Comparison of ENCODE assay signal across 40 cellular contexts in genomic region chr11:38723361-38723760, GRCh38.
"Had no signal": no experiment of that assay in that cellular context is flagged by ENCODE, and none has a peak within 500 bp of the region (broad histone marks: within the 10 kb centered on the region; RNA-seq: fewer than 3 reads in every experiment).

No MANE protein-coding gene starts in this region.

- H3K27ac ChIP-seq: adrenal gland, ascending aorta, body of pancreas, brain microvascular endothelial cell, breast epithelium, cardiac muscle cell had no signal

- DNase-seq: activated effector memory CD4-positive, alpha-beta T cell treated with anti-CD3 and anti-CD28 coated beads, Interleukin-2, amount 50 U/mL, for 16 hours; activated effector memory CD4-positive, alpha-beta T cell treated with Interleukin-2 at 50 U/mL for 16 hours; activated gamma-delta T cell; activated gamma-delta T cell treated with Interleukin-2 at 50 U/mL for 16 hours; activated naive CD4-positive, alpha-beta T cell; activated naive CD4-positive, alpha-beta T cell treated with anti-CD3 and anti-CD28 coated beads for 36 hours; activated naive CD4-positive, alpha-beta T cell treated with anti-CD3 and anti-CD28 coated beads, Interleukin-2, amount 10 ng/mL, durations not matched to agents 7 days and 5 days; activated naive CD4-positive, alpha-beta T cell treated with anti-CD3 and anti-CD28 coated beads, Interleukin-2, amount 50 U/mL, for 16 hours; activated naive CD4-positive, alpha-beta T cell treated with Interleukin-2 at 50 U/mL for 16 hours; activated naive CD8-positive, alpha-beta T cell treated with anti-CD3 and anti-CD28 coated beads for 36 hours; activated naive CD8-positive, alpha-beta T cell treated with anti-CD3 and anti-CD28 coated beads, Interleukin-2, amount 10 ng/mL, durations not matched to agents 7 days and 5 days; activated naive CD8-positive, alpha-beta T cell treated with anti-CD3 and anti-CD28 coated beads, Interleukin-2, amount 50 U/mL, for 24 hours; activated T-cell treated with anti-CD3 and anti-CD28 coated beads, Interleukin-2, amount 50 U/mL, for 1 hour; activated T-cell treated with anti-CD3 and anti-CD28 coated beads, Interleukin-2, amount 50 U/mL, for 24 hours; activated T-cell treated with anti-CD3 and anti-CD28 coated beads, Interleukin-2, amount 50 U/mL, for 4 hours; activated T-cell treated with anti-CD3 and anti-CD28 coated beads, Interleukin-2, amount 50 U/mL, for 48 hours; activated T-cell treated with anti-CD3 and anti-CD28 coated beads, Interleukin-2, amount 50 U/mL, for 72 hours; adrenal gland; amniotic stem cell; amygdala; anterior cingulate cortex; aorta; body of pancreas; brain microvascular endothelial cell; caudate nucleus; central memory CD4-positive, alpha-beta T cell; cerebellar nuclear complex had no signal

- H3K27me3 Mint-ChIP-seq: activated naive CD4-positive, alpha-beta T cell treated with anti-CD3 and anti-CD28 coated beads, Interleukin-2, amount 10 ng/mL, durations not matched to agents 7 days and 5 days; activated naive CD4-positive, alpha-beta T cell treated with anti-CD3 and anti-CD28 coated beads, Interleukin-2, amount 50 U/mL, for 24 hours; activated naive CD8-positive, alpha-beta T cell; activated naive CD8-positive, alpha-beta T cell treated with anti-CD3 and anti-CD28 coated beads for 36 hours; activated naive CD8-positive, alpha-beta T cell treated with anti-CD3 and anti-CD28 coated beads, Interleukin-2, amount 10 ng/mL, durations not matched to agents 7 days and 5 days; activated naive CD8-positive, alpha-beta T cell treated with anti-CD3 and anti-CD28 coated beads, Interleukin-2, amount 50 U/mL, for 24 hours; activated T-cell treated with anti-CD3 and anti-CD28 coated beads, Interleukin-2, amount 50 U/mL, for 24 hours; activated T-helper 17 cell treated with anti-CD3 and anti-CD28 coated beads, Interleukin-2, amount 50 U/mL, for 72 hours; central memory CD8-positive, alpha-beta T cell had no signal

- H3K27ac Mint-ChIP-seq: activated naive CD4-positive, alpha-beta T cell treated with anti-CD3 and anti-CD28 coated beads for 36 hours; activated naive CD4-positive, alpha-beta T cell treated with anti-CD3 and anti-CD28 coated beads, Interleukin-2, amount 10 ng/mL, durations not matched to agents 7 days and 5 days; activated naive CD4-positive, alpha-beta T cell treated with anti-CD3 and anti-CD28 coated beads, Interleukin-2, amount 50 U/mL, for 24 hours; activated naive CD4-positive, alpha-beta T cell treated with anti-CD3 and anti-CD28 coated beads, Interleukin-2, amount 50 U/mL, for 72 hours; activated naive CD8-positive, alpha-beta T cell; activated naive CD8-positive, alpha-beta T cell treated with anti-CD3 and anti-CD28 coated beads for 36 hours; activated naive CD8-positive, alpha-beta T cell treated with anti-CD3 and anti-CD28 coated beads, Interleukin-2, amount 10 ng/mL, durations not matched to agents 7 days and 5 days; activated naive CD8-positive, alpha-beta T cell treated with anti-CD3 and anti-CD28 coated beads, Interleukin-2, amount 50 U/mL, for 24 hours; activated T-cell treated with anti-CD3 and anti-CD28 coated beads, Interleukin-2, amount 50 U/mL, for 24 hours; activated T-cell treated with anti-CD3 and anti-CD28 coated beads, Interleukin-2, amount 50 U/mL, for 72 hours; activated T-helper 1 cell treated with anti-CD3 and anti-CD28 coated beads, Interleukin-12 subunit alpha, Interleukin-12 subunit beta, Interleukin-2, Interleukin-4 antibody, amounts not matched to agents 30 ng/mL and 10 ng/mL and 1 ng/mL, durations not matched to agents 14 hours and 24 hours and 36 hours; activated T-helper 17 cell treated with anti-CD3 and anti-CD28 coated beads, Interleukin-2, amount 50 U/mL, for 72 hours; activated T-helper 2 cell treated with anti-CD3 and anti-CD28 coated beads, Interferon-gamma antibody, Interleukin-2, Interleukin-4, amounts not matched to agents 10 μg/mL and 5 μg/mL and 100 μg/mL, durations not matched to agents 14 hours and 24 hours and 36 hours; brain had no signal

- H3K4me1 Mint-ChIP-seq: activated naive CD4-positive, alpha-beta T cell treated with anti-CD3 and anti-CD28 coated beads, Interleukin-2, amount 10 ng/mL, durations not matched to agents 7 days and 5 days; activated naive CD4-positive, alpha-beta T cell treated with anti-CD3 and anti-CD28 coated beads, Interleukin-2, amount 50 U/mL, for 24 hours; activated naive CD8-positive, alpha-beta T cell treated with anti-CD3 and anti-CD28 coated beads for 36 hours; activated naive CD8-positive, alpha-beta T cell treated with anti-CD3 and anti-CD28 coated beads, Interleukin-2, amount 10 ng/mL, durations not matched to agents 7 days and 5 days; activated naive CD8-positive, alpha-beta T cell treated with anti-CD3 and anti-CD28 coated beads, Interleukin-2, amount 50 U/mL, for 24 hours; activated T-helper 17 cell treated with anti-CD3 and anti-CD28 coated beads, Interleukin-2, amount 50 U/mL, for 72 hours; brain; central memory CD8-positive, alpha-beta T cell had no signal

- FAIRE-seq: astrocyte, bronchial epithelial cell had no signal

- ATAC-seq: activated naive CD4-positive, alpha-beta T cell treated with anti-CD3 and anti-CD28 coated beads, Interleukin-2, amount 50 U/mL, for 72 hours; activated naive CD8-positive, alpha-beta T cell treated with anti-CD3 and anti-CD28 coated beads, Interleukin-2, amount 50 U/mL, for 24 hours; activated T-cell treated with anti-CD3 and anti-CD28 coated beads, Interleukin-2, amount 50 U/mL, for 4 hours; activated T-cell treated with anti-CD3 and anti-CD28 coated beads, Interleukin-2, amount 50 U/mL, for 72 hours; activated T-helper 17 cell treated with anti-CD3 and anti-CD28 coated beads, Interleukin-2, amount 50 U/mL, for 72 hours; body of pancreas had no signal

- H3K4me3 ChIP-seq: adrenal gland, ascending aorta, body of pancreas, breast epithelium, cardiac muscle cell had no signal

- H3K9me3 ChIP-seq: adrenal gland, ascending aorta, body of pancreas, breast epithelium had no signal

- H3K4me1 ChIP-seq: adrenal gland, ascending aorta, body of pancreas, breast epithelium had no signal

- H3K27me3 ChIP-seq: adrenal gland, ascending aorta, body of pancreas, brain microvascular endothelial cell, breast epithelium, cardiac muscle cell had no signal

- H3K4me3 Mint-ChIP-seq: activated naive CD4-positive, alpha-beta T cell treated with anti-CD3 and anti-CD28 coated beads for 36 hours; activated naive CD4-positive, alpha-beta T cell treated with anti-CD3 and anti-CD28 coated beads, Interleukin-2, amount 10 ng/mL, durations not matched to agents 7 days and 5 days; activated naive CD4-positive, alpha-beta T cell treated with anti-CD3 and anti-CD28 coated beads, Interleukin-2, amount 50 U/mL, for 24 hours; activated naive CD8-positive, alpha-beta T cell; activated naive CD8-positive, alpha-beta T cell treated with anti-CD3 and anti-CD28 coated beads for 36 hours; activated naive CD8-positive, alpha-beta T cell treated with anti-CD3 and anti-CD28 coated beads, Interleukin-2, amount 10 ng/mL, durations not matched to agents 7 days and 5 days; activated naive CD8-positive, alpha-beta T cell treated with anti-CD3 and anti-CD28 coated beads, Interleukin-2, amount 50 U/mL, for 24 hours; activated T-cell treated with anti-CD3 and anti-CD28 coated beads, Interleukin-2, amount 50 U/mL, for 24 hours; activated T-cell treated with anti-CD3 and anti-CD28 coated beads, Interleukin-2, amount 50 U/mL, for 4 hours; activated T-cell treated with anti-CD3 and anti-CD28 coated beads, Interleukin-2, amount 50 U/mL, for 72 hours; activated T-helper 1 cell treated with anti-CD3 and anti-CD28 coated beads, Interleukin-12 subunit alpha, Interleukin-12 subunit beta, Interleukin-2, Interleukin-4 antibody, amounts not matched to agents 30 ng/mL and 10 ng/mL and 1 ng/mL, durations not matched to agents 14 hours and 24 hours and 36 hours; activated T-helper 17 cell treated with anti-CD3 and anti-CD28 coated beads, Interleukin-2, amount 50 U/mL, for 72 hours; brain; central memory CD8-positive, alpha-beta T cell had no signal

- H3K36me3 ChIP-seq: adrenal gland, ascending aorta, brain microvascular endothelial cell, breast epithelium, cardiac muscle cell had no signal

- H3K36me3 Mint-ChIP-seq: activated naive CD4-positive, alpha-beta T cell treated with anti-CD3 and anti-CD28 coated beads, Interleukin-2, amount 10 ng/mL, durations not matched to agents 7 days and 5 days; activated naive CD4-positive, alpha-beta T cell treated with anti-CD3 and anti-CD28 coated beads, Interleukin-2, amount 50 U/mL, for 24 hours; activated naive CD4-positive, alpha-beta T cell treated with anti-CD3 and anti-CD28 coated beads, Interleukin-2, amount 50 U/mL, for 72 hours; activated naive CD8-positive, alpha-beta T cell; activated naive CD8-positive, alpha-beta T cell treated with anti-CD3 and anti-CD28 coated beads for 36 hours; activated naive CD8-positive, alpha-beta T cell treated with anti-CD3 and anti-CD28 coated beads, Interleukin-2, amount 10 ng/mL, durations not matched to agents 7 days and 5 days; brain had no signal
